Comparison of ENCODE assay signal across 35 cellular contexts in the genomic region with DNA sequence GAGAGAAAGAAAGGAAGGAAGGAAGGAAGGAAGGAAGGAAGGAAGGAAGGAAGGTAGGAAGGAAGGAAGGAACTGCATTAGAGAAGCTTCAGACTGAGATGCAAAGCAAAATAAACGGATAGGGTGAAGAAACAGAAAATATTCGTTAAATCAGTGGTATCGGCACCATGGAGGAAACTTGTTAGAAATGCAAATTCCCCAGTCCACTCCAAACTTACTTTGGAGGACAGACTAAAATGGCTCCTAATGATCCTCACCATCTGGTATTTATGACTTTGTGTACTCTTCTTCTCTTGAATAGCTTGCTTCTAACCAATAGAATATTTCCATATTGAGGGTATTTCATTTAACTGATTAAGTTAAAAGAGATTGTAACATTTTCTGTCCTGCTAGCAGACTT.
DNase-seq lines count a peak whose midpoint lies in the region; ATAC-seq, FAIRE-seq and TF ChIP-seq lines count a peak whose summit lies in the region.
"Had no signal": no experiment of that assay in that cellular context is flagged by ENCODE, and none has a peak within 500 bp of the region (broad histone marks: within the 10 kb centered on the region; RNA-seq: fewer than 3 reads in every experiment).

No MANE protein-coding gene starts in this region.

- no peaks in the 10 kb centered on the region for H3K79me2 ChIP-seq in mesendoderm (ENCODE audit: control insufficient read depth, insufficient read depth, low read length)

- H3K27me3 ChIP-seq in A673 (replicated peaks; ENCODE audit: insufficient read depth, low read depth, low read length, poor library complexity) (peaks cover 6% of the 10 kb centered on the region), mesendoderm (ENCODE audit: insufficient read depth, low read length, poor library complexity) (no peaks in the 10 kb centered on the region)
- H3K27me3 ChIP-seq: BLaER1; BLaER1 treated with 17β-estradiol and CSF1 and Interleukin-3, amounts not matched to agents 10 nM and 100 nM had no signal

- no peaks in the 10 kb centered on the region for H3K79me1 ChIP-seq in mesendoderm (ENCODE audit: low read length)

- H3K36me3 ChIP-seq in A673 (ENCODE audit: insufficient read depth, low read length, poor library complexity, severe bottlenecking) = no peaks in the 10 kb centered on the region
- H3K36me3 ChIP-seq in HEK293 (ENCODE audit: control insufficient read depth in 2 of 2, insufficient read depth in 1 of 2, low read length in 2 of 2) = no peaks in the 10 kb centered on the region
- H3K36me3 ChIP-seq in SK-N-MC (ENCODE audit: insufficient read depth, low read length) = no peaks in the 10 kb centered on the region
- no peaks in the 10 kb centered on the region for H3K36me3 ChIP-seq in mesendoderm (ENCODE audit: control insufficient read depth, insufficient read depth, low read length)
- H3K36me3 ChIP-seq: BE2C; BLaER1; BLaER1 treated with 17β-estradiol and CSF1 and Interleukin-3, amounts not matched to agents 10 nM and 100 nM had no signal

- peak overlapping the region; percentile 41 for H3K27ac ChIP-seq in A673 (ENCODE audit: low read depth, low read length, poor library complexity, severe bottlenecking)
- H3K27ac ChIP-seq in HEK293 (ENCODE audit: extremely low read depth, low read depth, low read length) = no peak overlapping the region
- H3K27ac ChIP-seq in SK-N-MC = peak overlapping the region; percentile 96
- H3K27ac ChIP-seq in mesendoderm (ENCODE audit: low read depth, low read length) = no peak overlapping the region
- H3K27ac ChIP-seq: 22Rv1; A549; BLaER1; BLaER1 treated with 17β-estradiol and CSF1 and Interleukin-3, amounts not matched to agents 10 nM and 100 nM; C4-2B had no signal

- no TSS peak for BruUV-seq in A673 (replicated peaks; lab: Mats Ljungman, UMichigan)

- no peak overlapping the region for H3K23ac ChIP-seq in mesendoderm (ENCODE audit: low read length)

- H3K4ac ChIP-seq in mesendoderm (ENCODE audit: low read depth, low read length) = no peak overlapping the region

- H4K5ac ChIP-seq in mesendoderm (ENCODE audit: low read length) = no peak overlapping the region

- peak overlapping the region; percentile 87 for H2BK15ac ChIP-seq in mesendoderm (replicated peaks; ENCODE audit: low read depth)

- no peak overlapping the region for H2AK5ac ChIP-seq in mesendoderm (ENCODE audit: low read length)

- POLR2A ChIA-PET in A673 (lab: Charles Lee; ENCODE audit: low non-redundant PET) = interaction anchor here (0.8 kb wide), 1 partner anchor 27 kb away, joined by 3 read pairs; no protein-coding TSS in a partner anchor
- POLR2A ChIA-PET in HEK293 (lab: Yijun Ruan, JAX) = no interaction called here

- H3K9ac ChIP-seq in SK-N-MC (ENCODE audit: insufficient read length) = no peak overlapping the region
- H3K9ac ChIP-seq in mesendoderm (ENCODE audit: low read length) = no peak overlapping the region
- H3K9ac ChIP-seq: BLaER1; BLaER1 treated with 17β-estradiol and CSF1 and Interleukin-3, amounts not matched to agents 10 nM and 100 nM had no signal

- H3K4me2 ChIP-seq in mesendoderm (ENCODE audit: low read length) = no peak overlapping the region
- H3K4me2 ChIP-seq: A549; BLaER1; BLaER1 treated with 17β-estradiol and CSF1 and Interleukin-3, amounts not matched to agents 10 nM and 100 nM had no signal

- H3K4me3 ChIP-seq in A673 (ENCODE audit: low read depth, low read length, poor library complexity, severe bottlenecking) = no peak overlapping the region
- H3K4me3 ChIP-seq in HEK293 (ENCODE audit: low read depth, low read length) = no peak overlapping the region
- no peak overlapping the region for H3K4me3 ChIP-seq in SK-N-MC
- H3K4me3 ChIP-seq in mesendoderm (ENCODE audit: low read length) = no peak overlapping the region
- H3K4me3 ChIP-seq: A549; BLaER1; BLaER1 treated with 17β-estradiol and CSF1 and Interleukin-3, amounts not matched to agents 10 nM and 100 nM had no signal

- no peak for FAIRE-seq in urothelium cell line (lab: Jason Lieb, UNC)
- FAIRE-seq: A204.1, D721Med had no signal

- H2BK5ac ChIP-seq in mesendoderm (ENCODE audit: low read length) = no peak overlapping the region

- WGBS in mesendoderm (ENCODE audit: extremely low coverage, insufficient coverage, low lambda C conversion rate) = no CpG with 5 or more reads among the region's 3 CpGs

- peak; percentile 58 for DNase-seq in A673 (ENCODE audit: low spot score)
- peak; percentile 90 for DNase-seq in SK-N-MC (ENCODE audit: low read depth, low spot score)
- no peak for DNase-seq in mesendoderm
- no peak for DNase-seq in urothelium cell line (ENCODE audit: low spot score)
- no peak for DNase-seq in left lobe of liver (ENCODE audit: low spot score)
- DNase-seq: 8988T; ACHN; AML-193; BE2C; C1 segment of cervical spinal cord; Caco-2; Calu3; CD4-positive, alpha-beta memory T cell; CD4-positive, alpha-beta T cell; CD4-positive, CD25-positive, alpha-beta regulatory T cell; CD8-positive, alpha-beta memory T cell; CD8-positive, alpha-beta T cell; COR-L47; DMS 273 treated with DMSO at 0.1 percent for 48 hours; DMS153; DMS53; DMS79; DMS79 treated with DMSO at 0.1 percent for 48 hours; DND-41; EL had no signal

- ATAC-seq in HG02623 (IDR thresholded peaks at IDR 0.05; ENCODE audit: unreplicated experiment) (no peak), left lobe of liver (no peak), GM21717 (IDR thresholded peaks at IDR 0.05; ENCODE audit: unreplicated experiment) (no peak)
- ATAC-seq: A549; CD8-positive, alpha-beta T cell had no signal

- peaks cover 5% of the 10 kb centered on the region for H3K4me1 ChIP-seq in A673 (ENCODE audit: insufficient read depth, low read length, poor library complexity, severe bottlenecking)
- no peaks in the 10 kb centered on the region for H3K4me1 ChIP-seq in HEK293 (ENCODE audit: control insufficient read depth, insufficient read depth, low read length)
- H3K4me1 ChIP-seq in mesendoderm (ENCODE audit: control insufficient read depth, low read depth, low read length) = peaks cover 4% of the 10 kb centered on the region
- H3K4me1 ChIP-seq: A549; BE2C; BLaER1; BLaER1 treated with 17β-estradiol and CSF1 and Interleukin-3, amounts not matched to agents 10 nM and 100 nM had no signal

- no peaks in the 10 kb centered on the region for H3K9me3 ChIP-seq in A673 (ENCODE audit: low read depth, low read length, poor library complexity, severe bottlenecking)
- no peaks in the 10 kb centered on the region for H3K9me3 ChIP-seq in HEK293 (ENCODE audit: control insufficient read depth, insufficient read depth, low read depth, low read length)
- H3K9me3 ChIP-seq in SK-N-MC (ENCODE audit: low read depth, low read length) = no peaks in the 10 kb centered on the region
- H3K9me3 ChIP-seq: A549, BE2C, BLaER1, Caco-2 had no signal

- no peak overlapping the region for H3K56ac ChIP-seq in mesendoderm (ENCODE audit: low read length)

- no peak overlapping the region for H2BK120ac ChIP-seq in mesendoderm (ENCODE audit: low read depth, low read length)

- H4K8ac ChIP-seq in mesendoderm (ENCODE audit: low read depth, low read length) = no peak overlapping the region

- H3K18ac ChIP-seq in mesendoderm (ENCODE audit: low read length) = no peak overlapping the region

- intact Hi-C loops in A673 (cut with micrococcal nuclease; ENCODE audit: unreplicated experiment) = no loop called here

- TF ChIP-seq CTCF in A673 (conservative IDR thresholded peaks at IDR 0.05; ENCODE audit: low read depth, low read length) = no peak
- TF ChIP-seq CTCF in HEK293 (tag by site-specific recombination; IDR thresholded peaks at IDR 0.05) = no peak

- CTCF ChIA-PET in A673 (lab: Charles Lee) (no interaction called here), HEK293 (lab: Yijun Ruan, JAX) (no interaction called here)

TF ChIP-seq in HEK293, 187 proteins besides CTCF, POLR2A, EP300 and RAD21:
- TF ChIP-seq ZNF366 (tag by site-specific recombination; conservative IDR thresholded peaks at IDR 0.05) = peak; percentile 84; the same call in 1 of the 2 replicates
- TF ChIP-seq ZBTB8A (tag by site-specific recombination; IDR thresholded peaks at IDR 0.05) = no peak

Comparison
In these comparisons a context has a peak if more than half of its experiments do, and no peak if none do; other contexts are left out.
1. DNase-seq: peak in A673 (single experiment) and SK-N-MC (single experiment); none in mesendoderm (single experiment), urothelium cell line (single experiment) and left lobe of liver (single experiment).
2. H3K27ac ChIP-seq: peak in A673 (single experiment) and SK-N-MC (single experiment); none in HEK293 (single experiment) and mesendoderm (single experiment).